Comparison of ENCODE assay signal across 9 cellular contexts in the genomic region with DNA sequence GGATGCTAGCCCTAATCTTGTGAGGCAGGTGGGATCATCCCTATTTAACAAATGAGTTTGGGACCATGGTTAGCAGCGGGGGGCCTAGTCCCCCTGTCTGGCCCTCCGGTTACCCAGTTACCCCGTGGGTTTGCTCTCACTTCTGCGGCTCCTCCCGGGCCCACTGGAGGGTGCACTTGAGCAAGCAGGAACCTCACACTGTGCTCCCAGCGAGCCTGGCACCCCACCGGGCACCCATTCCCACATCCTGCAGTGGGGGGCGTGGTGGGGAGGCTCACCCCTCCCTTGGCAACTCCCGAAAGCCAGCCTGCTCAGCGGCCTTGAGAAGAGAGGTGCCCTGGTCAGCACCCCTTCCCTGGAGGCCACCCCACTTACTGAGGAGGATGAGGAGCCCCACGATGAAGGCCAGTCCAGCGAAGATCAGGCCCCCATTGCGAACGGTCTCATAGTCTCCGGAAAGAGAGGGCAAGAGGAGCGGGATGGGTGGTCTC. TPM values are rescaled to one million over a fixed set of nuclear protein-coding genes. Genes with fewer than 3 reads are reported as not detected.
A peak's percentile ranks its signal among the peaks of the same experiment; 100 is the strongest.
DNase-seq lines count a peak whose midpoint lies in the region; ATAC-seq and TF ChIP-seq lines count a peak whose summit lies in the region.
"Had no signal": no experiment of that assay in that cellular context is flagged by ENCODE, and none has a peak within 500 bp of the region (broad histone marks: within the 10 kb centered on the region; RNA-seq: fewer than 3 reads in every experiment).

No MANE protein-coding gene starts in this region.

- no peaks in the 10 kb centered on the region for H4K20me1 ChIP-seq in IMR-90 (ENCODE audit: insufficient read depth, low read length)

- H3K4ac ChIP-seq in IMR-90 (ENCODE audit: low read depth, low read length): no peak overlapping the region

- ATAC-seq in IMR-90 (ENCODE audit: low read depth): no peak
- ATAC-seq in esophagus mucosa: peak; percentile 39
- no peak for ATAC-seq in GM18861 (IDR thresholded peaks at IDR 0.05; ENCODE audit: unreplicated experiment)
- ATAC-seq in HG02623 (IDR thresholded peaks at IDR 0.05; ENCODE audit: unreplicated experiment): no peak

- H3K14ac ChIP-seq in IMR-90 (replicated peaks; ENCODE audit: low read depth, low read length): no peak overlapping the region

- no peak overlapping the region for H3K23ac ChIP-seq in IMR-90 (ENCODE audit: low read depth, low read length)

- no peaks in the 10 kb centered on the region for H3K79me1 ChIP-seq in IMR-90 (ENCODE audit: low read depth in 1 of 2, low read length in 2 of 2)

- TF ChIP-seq RAD21 in IMR-90 (IDR thresholded peaks at IDR 0.05; ENCODE audit: low read length): peak; percentile 19; the same call in 1 of the 2 replicates

- H3K9ac ChIP-seq in IMR-90 (ENCODE audit: low read depth, low read length): no peak overlapping the region

- CTCF ChIA-PET in IMR-90 (lab: Yijun Ruan, JAX): interaction anchor here (1.0 kb wide), 1 partner anchor 14 kb away, joined by 3 read pairs; no protein-coding TSS in a partner anchor

- H2AK9ac ChIP-seq in IMR-90 (replicated peaks; ENCODE audit: low read depth, low read length, poor library complexity): no peak overlapping the region

- H3K56ac ChIP-seq in IMR-90 (ENCODE audit: extremely low read depth, insufficient read depth, low read length): no peak overlapping the region

- H4K91ac ChIP-seq in IMR-90 (ENCODE audit: insufficient read depth, low read depth, low read length): no peak overlapping the region

- dilution Hi-C loops in IMR-90 (cut with HindIII; ENCODE audit: low sequenced_read_pairs, unreplicated experiment): no loop called here

- H4K8ac ChIP-seq in IMR-90 (ENCODE audit: low read depth in 2 of 2, low read length in 2 of 2): no peak overlapping the region

- no peaks in the 10 kb centered on the region for H3K9me3 ChIP-seq in IMR-90 (ENCODE audit: control insufficient read depth, insufficient read depth, low read length)

- intact Hi-C loops in IMR-90 (cut with micrococcal nuclease): no loop called here

- H3K4me3 ChIP-seq in IMR-90 (ENCODE audit: insufficient read depth, low read depth, low read length) (no peak overlapping the region), retinal pigment epithelial cell (ENCODE audit: low read length) (no peak overlapping the region)

- peaks cover 3% of the 10 kb centered on the region; the same call in 1 of the 2 replicates for H3K4me1 ChIP-seq in IMR-90 (ENCODE audit: control insufficient read depth, insufficient read depth, low read length)

- in situ Hi-C loops in IMR-90 (cut with MboI; ENCODE audit: low sequenced_read_pairs): no loop called here

- no peak overlapping the region for H2AFZ ChIP-seq in IMR-90 (replicated peaks; ENCODE audit: low read length, poor library complexity)

- H2BK20ac ChIP-seq in IMR-90 (ENCODE audit: low read depth, low read length): no peak overlapping the region

- H3K9me1 ChIP-seq in IMR-90 (ENCODE audit: insufficient read depth, low read length): no peaks in the 10 kb centered on the region

- no peak overlapping the region for H2AK5ac ChIP-seq in IMR-90 (ENCODE audit: low read depth, low read length)

- peak; percentile 37 for TF ChIP-seq CTCF in IMR-90 (conservative IDR thresholded peaks at IDR 0.05; ENCODE audit: low read depth, low read length)
- peak; percentile 77 for TF ChIP-seq CTCF in retinal pigment epithelial cell (conservative IDR thresholded peaks at IDR 0.05; ENCODE audit: low read depth, low read length)

- no peak for TF ChIP-seq POLR2A in IMR-90 (IDR thresholded peaks at IDR 0.05; ENCODE audit: low read depth, low read length)

- no peak overlapping the region for H2BK15ac ChIP-seq in IMR-90 (ENCODE audit: low read depth, low read length)

- H3K4me2 ChIP-seq in IMR-90 (ENCODE audit: low read depth, low read length): no peak overlapping the region

- WGBS in IMR-90 (ENCODE audit: extremely low coverage in 2 of 2, insufficient read length in 1 of 2), 2 experiments: 20% methylated on average over 1 of the region's 16 CpGs; no CpG with 5 or more reads in 1 of the 2 experiments

- H3K18ac ChIP-seq in IMR-90 (ENCODE audit: low read depth, low read length): no peak overlapping the region

- no peak overlapping the region for H4K5ac ChIP-seq in IMR-90 (ENCODE audit: low read depth, low read length)

- H3K36me3 ChIP-seq in IMR-90 (ENCODE audit: control insufficient read depth, insufficient read depth, low read length): no peaks in the 10 kb centered on the region

- BruUV-seq in IMR-90 (replicated peaks; lab: Mats Ljungman, UMichigan): no TSS peak

- peak; percentile 66 for DNase-seq in COLO668 (lab: John Stamatoyannopoulos, UW; ENCODE audit: unreplicated experiment)
- DNase-seq in IMR-90: no peak
- peak; percentile 54 to 55 for DNase-seq in activated CD4-positive, alpha-beta T cell treated with anti-CD3 and anti-CD28 coated beads, Interleukin-2, amount 50 U/mL, for 4 hours
- DNase-seq in retinal pigment epithelial cell (ENCODE audit: low read depth): no peak
- no peak for DNase-seq in ureter (ENCODE audit: low spot score)

- no peak overlapping the region for H3K27ac ChIP-seq in IMR-90 (ENCODE audit: insufficient read depth, low read length)

- POLR2A ChIA-PET in IMR-90 (lab: Charles Lee; ENCODE audit: unreplicated experiment): no interaction called here

- no peak overlapping the region for H2BK120ac ChIP-seq in IMR-90 (ENCODE audit: low read depth, low read length)

- no peak overlapping the region for H2BK5ac ChIP-seq in IMR-90 (ENCODE audit: low read depth, low read length, poor library complexity, severe bottlenecking)

- peaks cover 2% of the 10 kb centered on the region; the same call in 1 of the 2 replicates for H3K27me3 ChIP-seq in IMR-90 (ENCODE audit: control insufficient read depth, insufficient read depth, low read length)

TF ChIP-seq in IMR-90, 13 proteins besides CTCF, POLR2A, EP300 and RAD21:
- 0 out of 2 replicates have a peak, but pooled peaks have one; percentile 18 for TF ChIP-seq SMC3 (IDR thresholded peaks at IDR 0.05; ENCODE audit: low read depth, low read length)
- TF ChIP-seq FOS (IDR thresholded peaks at IDR 0.05; ENCODE audit: low read depth, low read length): no peak

RNA-seq across cellular contexts. Expression of gene FXYD2, which starts 2.5 kb away (rescaled TPM):
- not detected in 2 replicates for total RNA-seq in IMR-90 (2012; rRNA removed)
- polyA plus RNA-seq in IMR-90 (2012; rRNA removed): 0.09 TPM in 1 of 2 replicates, not detected in the other
- polyA plus RNA-seq in IMR-90 (2012; cell fraction: cytosol; rRNA removed): not detected in 2 replicates
- 0.04 and 0.07 TPM in 2 replicates for polyA plus RNA-seq in IMR-90 (2012; cell fraction: nucleus; rRNA removed; ENCODE audit: low replicate concordance)
- total RNA-seq in esophagus mucosa: not detected
- 1.6 TPM for total RNA-seq in ureter
- total RNA-seq: M059J had no signal

RNA-seq across cellular contexts. Expression of gene DSCAML1, which starts 25.1 kb away (rescaled TPM):
- total RNA-seq in IMR-90 (2012; rRNA removed) (not detected in 2 replicates), esophagus mucosa (not detected), ureter (0.81 TPM)
- polyA plus RNA-seq in IMR-90 (2012; rRNA removed): not detected in 2 replicates
- not detected in 2 replicates for polyA plus RNA-seq in IMR-90 (2012; cell fraction: cytosol; rRNA removed)
- polyA plus RNA-seq in IMR-90 (2012; cell fraction: nucleus; rRNA removed; ENCODE audit: low replicate concordance): not detected in 2 replicates
- total RNA-seq: M059J had no signal

RNA-seq across cellular contexts. Expression of gene FXYD6, which starts 54.4 kb away (rescaled TPM):
- total RNA-seq in IMR-90 (2012; rRNA removed): not detected in 2 replicates
- polyA plus RNA-seq in IMR-90 (2012; rRNA removed): 0.32 and 0.36 TPM in 2 replicates
- 0.12 TPM in 1 of 2 replicates, not detected in the other for polyA plus RNA-seq in IMR-90 (2012; cell fraction: cytosol; rRNA removed)
- polyA plus RNA-seq in IMR-90 (2012; cell fraction: nucleus; rRNA removed; ENCODE audit: low replicate concordance): 0.07 and 0.13 TPM in 2 replicates
- 1.6 TPM for total RNA-seq in esophagus mucosa
- 41.8 TPM for total RNA-seq in ureter

Comparison
In these comparisons a context has a peak if more than half of its experiments do, and no peak if none do; other contexts are left out.
1. DNase-seq: peak in COLO668 (single experiment) and activated CD4-positive, alpha-beta T cell treated with anti-CD3 and anti-CD28 coated beads, Interleukin-2, amount 50 U/mL, for 4 hours (2 of 2); none in IMR-90 (single experiment), retinal pigment epithelial cell (single experiment) and ureter (single experiment).
2. RNA of gene FXYD6, which starts 54.4 kb away (total RNA-seq): 41.8 TPM in ureter (single experiment); 1.6 TPM in esophagus mucosa (single experiment) and not detected in IMR-90; every median in the first group is over 10 times any median in the second.